1 cellular context compared by ENCODE assay signal in the genomic region with DNA sequence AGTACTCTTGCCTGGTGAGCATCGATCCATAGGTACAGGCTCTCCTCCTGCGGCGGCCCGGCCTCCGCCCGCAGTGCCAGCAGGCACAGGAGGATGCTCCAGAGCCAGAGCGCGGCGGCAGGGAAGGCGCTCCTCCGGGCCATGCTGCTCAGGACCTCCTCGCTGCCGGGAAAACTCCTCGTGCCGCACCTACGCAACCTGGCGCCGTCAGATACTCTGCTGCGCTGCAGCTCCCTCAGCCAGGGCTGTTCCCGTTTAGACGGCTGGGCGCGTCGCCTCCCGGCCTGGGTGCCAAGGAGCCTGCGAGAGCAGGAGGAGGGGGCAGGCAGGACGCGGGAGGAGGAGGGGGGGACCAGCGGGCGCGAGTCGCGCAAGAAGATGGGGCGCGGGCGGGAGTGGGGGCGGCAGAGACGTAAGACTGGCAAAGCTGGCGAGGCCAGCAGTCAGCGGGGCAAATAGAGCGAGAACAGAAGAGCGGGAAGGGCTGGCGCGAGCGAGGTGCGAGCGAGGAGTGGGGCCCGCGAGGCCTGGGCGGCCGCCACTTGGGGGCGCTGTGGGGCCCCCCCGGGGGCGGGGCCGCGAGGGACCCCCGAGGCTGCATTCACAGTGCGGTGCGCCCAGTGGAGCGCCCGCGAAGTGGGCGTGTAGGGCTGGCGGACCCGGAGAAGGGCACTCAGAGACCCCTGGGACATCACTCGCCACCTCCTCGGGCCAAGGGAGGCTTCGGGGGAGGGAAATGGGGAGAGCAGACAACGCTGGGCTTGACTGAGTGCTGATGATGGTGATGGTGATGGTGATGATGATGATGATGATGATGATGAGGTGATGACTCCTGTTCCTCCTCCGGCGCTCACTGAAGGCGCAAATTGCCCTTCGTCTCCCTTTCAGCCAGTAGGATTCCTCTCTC.
TF ChIP-seq lines count a peak whose summit lies in the region.

A gene with protein sequence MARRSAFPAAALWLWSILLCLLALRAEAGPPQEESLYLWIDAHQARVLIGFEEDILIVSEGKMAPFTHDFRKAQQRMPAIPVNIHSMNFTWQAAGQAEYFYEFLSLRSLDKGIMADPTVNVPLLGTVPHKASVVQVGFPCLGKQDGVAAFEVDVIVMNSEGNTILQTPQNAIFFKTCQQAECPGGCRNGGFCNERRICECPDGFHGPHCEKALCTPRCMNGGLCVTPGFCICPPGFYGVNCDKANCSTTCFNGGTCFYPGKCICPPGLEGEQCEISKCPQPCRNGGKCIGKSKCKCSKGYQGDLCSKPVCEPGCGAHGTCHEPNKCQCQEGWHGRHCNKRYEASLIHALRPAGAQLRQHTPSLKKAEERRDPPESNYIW (minus strand): TSS at position 257 of the 907 bp plus-strand sequence. CDS start 114 bp downstream, at position 143.

TF ChIP-seq in HCT116, 20 proteins besides CTCF, POLR2A, EP300 and RAD21 (continued from another document):
- TF ChIP-seq SP1 (IDR thresholded peaks at IDR 0.05; ENCODE audit: low read depth) = no peak
- no peak for TF ChIP-seq SRF (IDR thresholded peaks at IDR 0.05; ENCODE audit: low read depth)
- no peak for TF ChIP-seq JUND (IDR thresholded peaks at IDR 0.05)
- TF ChIP-seq ZNF274 (IDR thresholded peaks at IDR 0.05; ENCODE audit: low read depth, low read length) = no peak
- no peak for TF ChIP-seq CBX3 (IDR thresholded peaks at IDR 0.05; ENCODE audit: low read depth)
- no peak for TF ChIP-seq POLR2AphosphoS5 (IDR thresholded peaks at IDR 0.05; ENCODE audit: low read depth, low read length)
- no peak for TF ChIP-seq EGR1 (IDR thresholded peaks at IDR 0.05; ENCODE audit: low read depth)
- TF ChIP-seq CEBPB (IDR thresholded peaks at IDR 0.05; ENCODE audit: low read depth) = no peak
- TF ChIP-seq, protein P1, sequence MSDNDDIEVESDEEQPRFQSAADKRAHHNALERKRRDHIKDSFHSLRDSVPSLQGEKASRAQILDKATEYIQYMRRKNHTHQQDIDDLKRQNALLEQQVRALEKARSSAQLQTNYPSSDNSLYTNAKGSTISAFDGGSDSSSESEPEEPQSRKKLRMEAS (IDR thresholded peaks at IDR 0.05) = no peak
- TF ChIP-seq, protein P2, sequence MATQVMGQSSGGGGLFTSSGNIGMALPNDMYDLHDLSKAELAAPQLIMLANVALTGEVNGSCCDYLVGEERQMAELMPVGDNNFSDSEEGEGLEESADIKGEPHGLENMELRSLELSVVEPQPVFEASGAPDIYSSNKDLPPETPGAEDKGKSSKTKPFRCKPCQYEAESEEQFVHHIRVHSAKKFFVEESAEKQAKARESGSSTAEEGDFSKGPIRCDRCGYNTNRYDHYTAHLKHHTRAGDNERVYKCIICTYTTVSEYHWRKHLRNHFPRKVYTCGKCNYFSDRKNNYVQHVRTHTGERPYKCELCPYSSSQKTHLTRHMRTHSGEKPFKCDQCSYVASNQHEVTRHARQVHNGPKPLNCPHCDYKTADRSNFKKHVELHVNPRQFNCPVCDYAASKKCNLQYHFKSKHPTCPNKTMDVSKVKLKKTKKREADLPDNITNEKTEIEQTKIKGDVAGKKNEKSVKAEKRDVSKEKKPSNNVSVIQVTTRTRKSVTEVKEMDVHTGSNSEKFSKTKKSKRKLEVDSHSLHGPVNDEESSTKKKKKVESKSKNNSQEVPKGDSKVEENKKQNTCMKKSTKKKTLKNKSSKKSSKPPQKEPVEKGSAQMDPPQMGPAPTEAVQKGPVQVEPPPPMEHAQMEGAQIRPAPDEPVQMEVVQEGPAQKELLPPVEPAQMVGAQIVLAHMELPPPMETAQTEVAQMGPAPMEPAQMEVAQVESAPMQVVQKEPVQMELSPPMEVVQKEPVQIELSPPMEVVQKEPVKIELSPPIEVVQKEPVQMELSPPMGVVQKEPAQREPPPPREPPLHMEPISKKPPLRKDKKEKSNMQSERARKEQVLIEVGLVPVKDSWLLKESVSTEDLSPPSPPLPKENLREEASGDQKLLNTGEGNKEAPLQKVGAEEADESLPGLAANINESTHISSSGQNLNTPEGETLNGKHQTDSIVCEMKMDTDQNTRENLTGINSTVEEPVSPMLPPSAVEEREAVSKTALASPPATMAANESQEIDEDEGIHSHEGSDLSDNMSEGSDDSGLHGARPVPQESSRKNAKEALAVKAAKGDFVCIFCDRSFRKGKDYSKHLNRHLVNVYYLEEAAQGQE (IDR thresholded peaks at IDR 0.05; ENCODE audit: low read depth) = no peak
